1 cellular context compared by ENCODE assay signal in genomic region chr17:67800495-67800928, GRCh38.
TF ChIP-seq lines count a peak whose summit lies in the region.

No MANE protein-coding gene starts in this region.

TF ChIP-seq in HepG2, 621 proteins besides CTCF, POLR2A, EP300 and RAD21 (continued from another document):
- TF ChIP-seq ZBTB34 (CRISPR knock-in tag; IDR thresholded peaks at IDR 0.05) = no peak
- no peak for TF ChIP-seq SYNCRIP (IDR thresholded peaks at IDR 0.05; ENCODE audit: insufficient read depth, low read depth, low read length)
- no peak for TF ChIP-seq TGIF2 (CRISPR knock-in tag; IDR thresholded peaks at IDR 0.05)
- 0 out of 2 replicates have a peak, but pooled peaks have one; percentile 14 for TF ChIP-seq FOSL2 (CRISPR knock-in tag; IDR thresholded peaks at IDR 0.05)
- TF ChIP-seq ZNF678 (CRISPR knock-in tag; IDR thresholded peaks at IDR 0.05) = no peak
- TF ChIP-seq ZNF598 (CRISPR knock-in tag; IDR thresholded peaks at IDR 0.05; ENCODE audit: borderline replicate concordance) = 0 out of 2 replicates have a peak, but pooled peaks have one; percentile 39
- no peak for TF ChIP-seq MTF2 (CRISPR knock-in tag; IDR thresholded peaks at IDR 0.05; ENCODE audit: borderline replicate concordance)
- TF ChIP-seq RORA (CRISPR knock-in tag; IDR thresholded peaks at IDR 0.05) = no peak
- TF ChIP-seq CCAR2 (optimal IDR thresholded peaks at IDR 0.05; ENCODE audit: low read depth, low read length) = no peak
- no peak for TF ChIP-seq KLF12 (CRISPR knock-in tag; IDR thresholded peaks at IDR 0.05; ENCODE audit: borderline replicate concordance)
- TF ChIP-seq GATA4 (IDR thresholded peaks at IDR 0.05; ENCODE audit: borderline replicate concordance, low read depth) = no peak
- TF ChIP-seq ZNF704 (CRISPR knock-in tag; IDR thresholded peaks at IDR 0.05; ENCODE audit: borderline replicate concordance) = no peak
- TF ChIP-seq SCMH1 (CRISPR knock-in tag; IDR thresholded peaks at IDR 0.05; ENCODE audit: borderline replicate concordance) = no peak
- no peak for TF ChIP-seq ATM (IDR thresholded peaks at IDR 0.05; ENCODE audit: borderline replicate concordance)
- TF ChIP-seq TP53 (CRISPR knock-in tag; conservative IDR thresholded peaks at IDR 0.05) = no peak
- TF ChIP-seq ZSCAN5A (CRISPR knock-in tag; IDR thresholded peaks at IDR 0.05; ENCODE audit: borderline replicate concordance) = no peak
- no peak for TF ChIP-seq CREB3 (CRISPR knock-in tag; IDR thresholded peaks at IDR 0.05)
- no peak for TF ChIP-seq ZNF672 (CRISPR knock-in tag; IDR thresholded peaks at IDR 0.05)
- no peak for TF ChIP-seq HMGXB3 (CRISPR knock-in tag; IDR thresholded peaks at IDR 0.05; ENCODE audit: borderline replicate concordance)
- TF ChIP-seq KDM3A (CRISPR knock-in tag; IDR thresholded peaks at IDR 0.05; ENCODE audit: low read depth) = no peak; the same call in 1 of the 2 replicates
- TF ChIP-seq ZNF619 (CRISPR knock-in tag; IDR thresholded peaks at IDR 0.05) = no peak
- TF ChIP-seq MYNN (CRISPR knock-in tag; IDR thresholded peaks at IDR 0.05; ENCODE audit: low read depth) = no peak
- no peak for TF ChIP-seq NFRKB (IDR thresholded peaks at IDR 0.05)
- TF ChIP-seq ZNF883 (CRISPR knock-in tag; IDR thresholded peaks at IDR 0.05; ENCODE audit: not compliant biosample characterization) = no peak
- no peak for TF ChIP-seq ZUFSP (CRISPR knock-in tag; IDR thresholded peaks at IDR 0.05; ENCODE audit: borderline replicate concordance)
- TF ChIP-seq PLSCR1 (CRISPR knock-in tag; IDR thresholded peaks at IDR 0.05; ENCODE audit: borderline replicate concordance) = no peak
- TF ChIP-seq SAP130 (CRISPR knock-in tag; IDR thresholded peaks at IDR 0.05; ENCODE audit: low read depth) = peak; percentile 35; the same call in 1 of the 2 replicates
- TF ChIP-seq ZNF639 (CRISPR knock-in tag; conservative IDR thresholded peaks at IDR 0.05) = no peak
- TF ChIP-seq GATAD2A (CRISPR knock-in tag; IDR thresholded peaks at IDR 0.05) = peak; percentile 39
TF ChIP-seq in HepG2: peak in this region for 34.
